In the genomic region with DNA sequence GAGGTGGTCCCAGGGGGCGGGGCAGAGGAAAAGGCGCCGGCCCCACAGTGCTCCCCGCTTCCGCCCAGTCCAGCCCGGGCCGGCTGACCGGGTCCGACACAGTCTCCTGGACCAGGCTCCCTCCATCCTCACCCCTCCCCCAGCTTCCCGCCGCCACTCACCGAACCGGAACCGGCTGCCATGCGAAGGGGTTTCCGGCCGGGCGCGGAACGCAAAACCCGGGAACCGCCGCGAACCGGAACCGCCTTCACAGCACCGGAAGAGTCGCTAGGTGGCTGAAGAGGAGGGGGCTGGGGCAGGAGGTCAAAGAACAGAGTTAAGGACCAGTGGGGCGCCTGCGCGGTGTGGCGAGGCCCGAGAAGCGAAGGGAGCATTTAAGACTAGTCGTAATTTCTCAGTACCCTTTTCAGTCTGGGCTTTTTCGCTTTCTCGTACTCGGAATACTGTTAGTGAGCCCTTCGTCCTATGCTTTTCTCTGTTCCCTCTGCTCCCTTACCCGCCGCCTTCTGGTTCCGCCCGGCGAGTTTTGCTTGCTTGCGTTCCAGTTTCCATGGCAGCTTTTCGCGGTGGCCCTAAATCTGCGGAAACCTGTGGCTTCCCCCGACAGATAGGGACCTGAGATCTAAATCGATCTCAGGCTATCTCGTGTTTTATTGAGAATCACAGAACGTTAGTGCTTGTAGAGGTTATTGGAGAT, we compare ENCODE assay signal across 1 cellular context.
A peak's percentile ranks its signal among the peaks of the same experiment; 100 is the strongest.
TF ChIP-seq lines count a peak whose summit lies in the region.

Gene SENP1, minus strand, starts transcription at position 213 of the 697 bp plus-strand sequence. CDS start 4,607 bp downstream, outside the sequence.

TF ChIP-seq in GM12878, 131 proteins besides CTCF, POLR2A, EP300 and RAD21 (continued from another document and continues in another):
- TF ChIP-seq, protein P1, sequence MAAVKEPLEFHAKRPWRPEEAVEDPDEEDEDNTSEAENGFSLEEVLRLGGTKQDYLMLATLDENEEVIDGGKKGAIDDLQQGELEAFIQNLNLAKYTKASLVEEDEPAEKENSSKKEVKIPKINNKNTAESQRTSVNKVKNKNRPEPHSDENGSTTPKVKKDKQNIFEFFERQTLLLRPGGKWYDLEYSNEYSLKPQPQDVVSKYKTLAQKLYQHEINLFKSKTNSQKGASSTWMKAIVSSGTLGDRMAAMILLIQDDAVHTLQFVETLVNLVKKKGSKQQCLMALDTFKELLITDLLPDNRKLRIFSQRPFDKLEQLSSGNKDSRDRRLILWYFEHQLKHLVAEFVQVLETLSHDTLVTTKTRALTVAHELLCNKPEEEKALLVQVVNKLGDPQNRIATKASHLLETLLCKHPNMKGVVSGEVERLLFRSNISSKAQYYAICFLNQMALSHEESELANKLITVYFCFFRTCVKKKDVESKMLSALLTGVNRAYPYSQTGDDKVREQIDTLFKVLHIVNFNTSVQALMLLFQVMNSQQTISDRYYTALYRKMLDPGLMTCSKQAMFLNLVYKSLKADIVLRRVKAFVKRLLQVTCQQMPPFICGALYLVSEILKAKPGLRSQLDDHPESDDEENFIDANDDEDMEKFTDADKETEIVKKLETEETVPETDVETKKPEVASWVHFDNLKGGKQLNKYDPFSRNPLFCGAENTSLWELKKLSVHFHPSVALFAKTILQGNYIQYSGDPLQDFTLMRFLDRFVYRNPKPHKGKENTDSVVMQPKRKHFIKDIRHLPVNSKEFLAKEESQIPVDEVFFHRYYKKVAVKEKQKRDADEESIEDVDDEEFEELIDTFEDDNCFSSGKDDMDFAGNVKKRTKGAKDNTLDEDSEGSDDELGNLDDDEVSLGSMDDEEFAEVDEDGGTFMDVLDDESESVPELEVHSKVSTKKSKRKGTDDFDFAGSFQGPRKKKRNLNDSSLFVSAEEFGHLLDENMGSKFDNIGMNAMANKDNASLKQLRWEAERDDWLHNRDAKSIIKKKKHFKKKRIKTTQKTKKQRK (IDR thresholded peaks at IDR 0.05; ENCODE audit: low read depth, low read length), result no peak
- TF ChIP-seq NBN (IDR thresholded peaks at IDR 0.05), result peak; percentile 95
- TF ChIP-seq, protein P2, sequence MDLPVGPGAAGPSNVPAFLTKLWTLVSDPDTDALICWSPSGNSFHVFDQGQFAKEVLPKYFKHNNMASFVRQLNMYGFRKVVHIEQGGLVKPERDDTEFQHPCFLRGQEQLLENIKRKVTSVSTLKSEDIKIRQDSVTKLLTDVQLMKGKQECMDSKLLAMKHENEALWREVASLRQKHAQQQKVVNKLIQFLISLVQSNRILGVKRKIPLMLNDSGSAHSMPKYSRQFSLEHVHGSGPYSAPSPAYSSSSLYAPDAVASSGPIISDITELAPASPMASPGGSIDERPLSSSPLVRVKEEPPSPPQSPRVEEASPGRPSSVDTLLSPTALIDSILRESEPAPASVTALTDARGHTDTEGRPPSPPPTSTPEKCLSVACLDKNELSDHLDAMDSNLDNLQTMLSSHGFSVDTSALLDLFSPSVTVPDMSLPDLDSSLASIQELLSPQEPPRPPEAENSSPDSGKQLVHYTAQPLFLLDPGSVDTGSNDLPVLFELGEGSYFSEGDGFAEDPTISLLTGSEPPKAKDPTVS (IDR thresholded peaks at IDR 0.05; ENCODE audit: low read depth, low read length), result no peak
- peak; percentile 84 for TF ChIP-seq MTA2 (IDR thresholded peaks at IDR 0.05; ENCODE audit: low read depth)
- peak; percentile 71; the same call in 1 of the 2 replicates for TF ChIP-seq ATF7 (IDR thresholded peaks at IDR 0.05; ENCODE audit: low read depth)
- TF ChIP-seq CBX5 (IDR thresholded peaks at IDR 0.05; ENCODE audit: low read depth), result peak; percentile 57; the same call in 1 of the 2 replicates
- TF ChIP-seq, protein P3, sequence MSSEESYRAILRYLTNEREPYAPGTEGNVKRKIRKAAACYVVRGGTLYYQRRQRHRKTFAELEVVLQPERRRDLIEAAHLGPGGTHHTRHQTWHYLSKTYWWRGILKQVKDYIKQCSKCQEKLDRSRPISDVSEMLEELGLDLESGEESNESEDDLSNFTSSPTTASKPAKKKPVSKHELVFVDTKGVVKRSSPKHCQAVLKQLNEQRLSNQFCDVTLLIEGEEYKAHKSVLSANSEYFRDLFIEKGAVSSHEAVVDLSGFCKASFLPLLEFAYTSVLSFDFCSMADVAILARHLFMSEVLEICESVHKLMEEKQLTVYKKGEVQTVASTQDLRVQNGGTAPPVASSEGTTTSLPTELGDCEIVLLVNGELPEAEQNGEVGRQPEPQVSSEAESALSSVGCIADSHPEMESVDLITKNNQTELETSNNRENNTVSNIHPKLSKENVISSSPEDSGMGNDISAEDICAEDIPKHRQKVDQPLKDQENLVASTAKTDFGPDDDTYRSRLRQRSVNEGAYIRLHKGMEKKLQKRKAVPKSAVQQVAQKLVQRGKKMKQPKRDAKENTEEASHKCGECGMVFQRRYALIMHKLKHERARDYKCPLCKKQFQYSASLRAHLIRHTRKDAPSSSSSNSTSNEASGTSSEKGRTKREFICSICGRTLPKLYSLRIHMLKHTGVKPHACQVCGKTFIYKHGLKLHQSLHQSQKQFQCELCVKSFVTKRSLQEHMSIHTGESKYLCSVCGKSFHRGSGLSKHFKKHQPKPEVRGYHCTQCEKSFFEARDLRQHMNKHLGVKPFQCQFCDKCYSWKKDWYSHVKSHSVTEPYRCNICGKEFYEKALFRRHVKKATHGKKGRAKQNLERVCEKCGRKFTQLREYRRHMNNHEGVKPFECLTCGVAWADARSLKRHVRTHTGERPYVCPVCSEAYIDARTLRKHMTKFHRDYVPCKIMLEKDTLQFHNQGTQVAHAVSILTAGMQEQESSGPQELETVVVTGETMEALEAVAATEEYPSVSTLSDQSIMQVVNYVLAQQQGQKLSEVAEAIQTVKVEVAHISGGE (CRISPR knock-in tag; IDR thresholded peaks at IDR 0.05), result peak; percentile 92
- TF ChIP-seq ZNF274 (IDR thresholded peaks at IDR 0.05; ENCODE audit: insufficient read depth, insufficient read length), result no peak
- peak; percentile 84 for TF ChIP-seq ZNF207 (IDR thresholded peaks at IDR 0.05; ENCODE audit: borderline replicate concordance)
- TF ChIP-seq, protein P4, sequence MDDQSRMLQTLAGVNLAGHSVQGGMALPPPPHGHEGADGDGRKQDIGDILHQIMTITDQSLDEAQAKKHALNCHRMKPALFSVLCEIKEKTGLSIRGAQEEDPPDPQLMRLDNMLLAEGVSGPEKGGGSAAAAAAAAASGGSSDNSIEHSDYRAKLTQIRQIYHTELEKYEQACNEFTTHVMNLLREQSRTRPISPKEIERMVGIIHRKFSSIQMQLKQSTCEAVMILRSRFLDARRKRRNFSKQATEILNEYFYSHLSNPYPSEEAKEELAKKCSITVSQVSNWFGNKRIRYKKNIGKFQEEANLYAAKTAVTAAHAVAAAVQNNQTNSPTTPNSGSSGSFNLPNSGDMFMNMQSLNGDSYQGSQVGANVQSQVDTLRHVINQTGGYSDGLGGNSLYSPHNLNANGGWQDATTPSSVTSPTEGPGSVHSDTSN (IDR thresholded peaks at IDR 0.05; ENCODE audit: insufficient replicate concordance, low read depth, low read length), result peak; percentile 61
- TF ChIP-seq ZNF622 (IDR thresholded peaks at IDR 0.05), result no peak
- TF ChIP-seq CREB1 (IDR thresholded peaks at IDR 0.05; ENCODE audit: low read depth), result peak; percentile 48; the same call in 1 of the 2 replicates
- TF ChIP-seq YBX1 (IDR thresholded peaks at IDR 0.05), result no peak
- TF ChIP-seq ELK1 (IDR thresholded peaks at IDR 0.05; ENCODE audit: low read depth, low read length), result no peak; the same call in 1 of the 2 replicates
- TF ChIP-seq SUPT20H (IDR thresholded peaks at IDR 0.05; ENCODE audit: borderline replicate concordance, control insufficient read depth, low read depth, low read length), result no peak
- TF ChIP-seq NFIC (IDR thresholded peaks at IDR 0.05; ENCODE audit: low read depth, low read length), result peak; percentile 48; the same call in 1 of the 2 replicates
- TF ChIP-seq TBL1XR1 (IDR thresholded peaks at IDR 0.05; ENCODE audit: low read depth, low read length), result no peak
- no peak for TF ChIP-seq MYC (IDR thresholded peaks at IDR 0.05; ENCODE audit: insufficient read depth, insufficient read length, insufficient replicate concordance, low read length, severe bottlenecking)
- TF ChIP-seq CEBPB (IDR thresholded peaks at IDR 0.05; ENCODE audit: borderline replicate concordance in 1 of 2, low read depth in 2 of 2, low read length in 2 of 2), result no peak
- peak; percentile 86 for TF ChIP-seq PKNOX1 (IDR thresholded peaks at IDR 0.05)
- TF ChIP-seq CHD4 (IDR thresholded peaks at IDR 0.05), result no peak
- no peak for TF ChIP-seq FOXK2 (IDR thresholded peaks at IDR 0.05)
- peak; percentile 56 to 58; a peak in 3 of 4 replicates for TF ChIP-seq IKZF2 (IDR thresholded peaks at IDR 0.05)
- TF ChIP-seq CBX3 (IDR thresholded peaks at IDR 0.05; ENCODE audit: borderline replicate concordance, low read depth), result no peak
- TF ChIP-seq RBBP5 (conservative IDR thresholded peaks at IDR 0.05), result no peak
- no peak for TF ChIP-seq FOS (IDR thresholded peaks at IDR 0.05; ENCODE audit: borderline replicate concordance, extremely low read depth, insufficient read length)
- TF ChIP-seq CBFB (IDR thresholded peaks at IDR 0.05; ENCODE audit: low read depth), result peak; percentile 70
- no peak; the same call in 1 of the 2 replicates for TF ChIP-seq FOXM1 (IDR thresholded peaks at IDR 0.05; ENCODE audit: low read depth, low read length)
- peak; percentile 5 to 7; a peak in 1 of 3 replicates for TF ChIP-seq EGR1 (IDR thresholded peaks at IDR 0.05; ENCODE audit: borderline replicate concordance in 1 of 2, low read depth in 2 of 2, low read length in 2 of 2)
- TF ChIP-seq SKIL (IDR thresholded peaks at IDR 0.05; ENCODE audit: low read depth, poor library complexity, severe bottlenecking), result peak; percentile 78
- TF ChIP-seq, protein P5, sequence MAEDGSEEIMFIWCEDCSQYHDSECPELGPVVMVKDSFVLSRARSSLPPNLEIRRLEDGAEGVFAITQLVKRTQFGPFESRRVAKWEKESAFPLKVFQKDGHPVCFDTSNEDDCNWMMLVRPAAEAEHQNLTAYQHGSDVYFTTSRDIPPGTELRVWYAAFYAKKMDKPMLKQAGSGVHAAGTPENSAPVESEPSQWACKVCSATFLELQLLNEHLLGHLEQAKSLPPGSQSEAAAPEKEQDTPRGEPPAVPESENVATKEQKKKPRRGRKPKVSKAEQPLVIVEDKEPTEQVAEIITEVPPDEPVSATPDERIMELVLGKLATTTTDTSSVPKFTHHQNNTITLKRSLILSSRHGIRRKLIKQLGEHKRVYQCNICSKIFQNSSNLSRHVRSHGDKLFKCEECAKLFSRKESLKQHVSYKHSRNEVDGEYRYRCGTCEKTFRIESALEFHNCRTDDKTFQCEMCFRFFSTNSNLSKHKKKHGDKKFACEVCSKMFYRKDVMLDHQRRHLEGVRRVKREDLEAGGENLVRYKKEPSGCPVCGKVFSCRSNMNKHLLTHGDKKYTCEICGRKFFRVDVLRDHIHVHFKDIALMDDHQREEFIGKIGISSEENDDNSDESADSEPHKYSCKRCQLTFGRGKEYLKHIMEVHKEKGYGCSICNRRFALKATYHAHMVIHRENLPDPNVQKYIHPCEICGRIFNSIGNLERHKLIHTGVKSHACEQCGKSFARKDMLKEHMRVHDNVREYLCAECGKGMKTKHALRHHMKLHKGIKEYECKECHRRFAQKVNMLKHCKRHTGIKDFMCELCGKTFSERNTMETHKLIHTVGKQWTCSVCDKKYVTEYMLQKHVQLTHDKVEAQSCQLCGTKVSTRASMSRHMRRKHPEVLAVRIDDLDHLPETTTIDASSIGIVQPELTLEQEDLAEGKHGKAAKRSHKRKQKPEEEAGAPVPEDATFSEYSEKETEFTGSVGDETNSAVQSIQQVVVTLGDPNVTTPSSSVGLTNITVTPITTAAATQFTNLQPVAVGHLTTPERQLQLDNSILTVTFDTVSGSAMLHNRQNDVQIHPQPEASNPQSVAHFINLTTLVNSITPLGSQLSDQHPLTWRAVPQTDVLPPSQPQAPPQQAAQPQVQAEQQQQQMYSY (CRISPR knock-in tag; IDR thresholded peaks at IDR 0.05), result 0 out of 2 replicates have a peak, but pooled peaks have one; percentile 7
- peak in 1 of 2 experiments; percentile 51; a peak in 2 of 4 replicates for TF ChIP-seq BHLHE40 (IDR thresholded peaks at IDR 0.05; ENCODE audit: borderline replicate concordance in 1 of 2, low read depth in 2 of 2, low read length in 1 of 2)
- TF ChIP-seq SRF (IDR thresholded peaks at IDR 0.05; ENCODE audit: low read depth in 2 of 2, low read length in 2 of 2), result peak; percentile 58 to 84
- no peak for TF ChIP-seq BCL3 (IDR thresholded peaks at IDR 0.05; ENCODE audit: borderline replicate concordance, insufficient read depth, low read depth, low read length, poor library complexity, severe bottlenecking)
- TF ChIP-seq TCF12 (IDR thresholded peaks at IDR 0.05; ENCODE audit: low read depth, low read length), result peak; percentile 47; the same call in 1 of the 2 replicates
